14 cellular contexts compared by ENCODE assay signal in genomic region chr2:69628325-69629038, GRCh38. TPM values are rescaled to one million over a fixed set of nuclear protein-coding genes. Genes with fewer than 3 reads are reported as not detected.
DNase-seq lines count a peak whose midpoint lies in the region; ATAC-seq and TF ChIP-seq lines count a peak whose summit lies in the region.
"Had no signal": no experiment of that assay in that cellular context is flagged by ENCODE, and none has a peak within 500 bp of the region (broad histone marks: within the 10 kb centered on the region; RNA-seq: fewer than 3 reads in every experiment).

No MANE protein-coding gene starts in this region.

- no peak overlapping the region for H3K4me3 Mint-ChIP-seq in activated CD4-positive, alpha-beta T cell treated with anti-CD3 and anti-CD28 coated beads, Interleukin-2, amount 10 ng/mL, durations not matched to agents 24 days and 14 days
- H3K4me3 Mint-ChIP-seq in stimulated activated memory B cell treated with anti-CD40 and anti-IgM and Interleukin-4, amounts not matched to agents 10 μg/mL and 1 μg/mL and 100 μg/mL, for 72 hours: no peak overlapping the region
- no peak overlapping the region for H3K4me3 Mint-ChIP-seq in CD14-positive monocyte

- H3K27me3 Mint-ChIP-seq in activated CD4-positive, alpha-beta T cell treated with anti-CD3 and anti-CD28 coated beads, Interleukin-2, amount 10 ng/mL, durations not matched to agents 24 days and 14 days: no peaks in the 10 kb centered on the region
- H3K27me3 Mint-ChIP-seq in stimulated activated memory B cell treated with anti-CD40 and anti-IgM and Interleukin-4, amounts not matched to agents 10 μg/mL and 1 μg/mL and 100 μg/mL, for 72 hours: no peaks in the 10 kb centered on the region
- no peaks in the 10 kb centered on the region for H3K27me3 Mint-ChIP-seq in CD14-positive monocyte (ENCODE audit: low read depth in 3 of 3)

- no peaks in the 10 kb centered on the region for H3K9me3 Mint-ChIP-seq in activated CD4-positive, alpha-beta T cell treated with anti-CD3 and anti-CD28 coated beads, Interleukin-2, amount 10 ng/mL, durations not matched to agents 24 days and 14 days
- no peaks in the 10 kb centered on the region for H3K9me3 Mint-ChIP-seq in stimulated activated memory B cell treated with anti-CD40 and anti-IgM and Interleukin-4, amounts not matched to agents 10 μg/mL and 1 μg/mL and 100 μg/mL, for 72 hours
- H3K9me3 Mint-ChIP-seq in CD14-positive monocyte: no peaks in the 10 kb centered on the region

- H3K4me1 Mint-ChIP-seq in activated CD4-positive, alpha-beta T cell treated with anti-CD3 and anti-CD28 coated beads, Interleukin-2, amount 10 ng/mL, durations not matched to agents 24 days and 14 days: peaks cover 16% of the 10 kb centered on the region
- H3K4me1 Mint-ChIP-seq in stimulated activated memory B cell treated with anti-CD40 and anti-IgM and Interleukin-4, amounts not matched to agents 10 μg/mL and 1 μg/mL and 100 μg/mL, for 72 hours: no peaks in the 10 kb centered on the region
- peaks cover 17% of the 10 kb centered on the region for H3K4me1 Mint-ChIP-seq in CD14-positive monocyte

- H3K36me3 Mint-ChIP-seq in activated CD4-positive, alpha-beta T cell treated with anti-CD3 and anti-CD28 coated beads, Interleukin-2, amount 10 ng/mL, durations not matched to agents 24 days and 14 days (ENCODE audit: low read depth): peaks cover 14% of the 10 kb centered on the region
- no peaks in the 10 kb centered on the region for H3K36me3 Mint-ChIP-seq in stimulated activated memory B cell treated with anti-CD40 and anti-IgM and Interleukin-4, amounts not matched to agents 10 μg/mL and 1 μg/mL and 100 μg/mL, for 72 hours
- peaks cover 0 to 6% of the 10 kb centered on the region in 2 donors for H3K36me3 Mint-ChIP-seq in CD14-positive monocyte

- no peak for TF ChIP-seq POLR2A in NB4 (IDR thresholded peaks at IDR 0.05; ENCODE audit: extremely low read depth, insufficient read length)

- intact Hi-C loops in activated CD4-positive, alpha-beta T cell treated with anti-CD3 and anti-CD28 coated beads, Interleukin-2, amount 10 ng/mL, durations not matched to agents 24 days and 14 days (cut with micrococcal nuclease): loop anchor here (1.0 to 5.0 kb wide), 5 partner anchors 9 to 191 kb away; partner anchors contain the start of gene NFU1
- intact Hi-C loops in CD14-positive monocyte (cut with micrococcal nuclease): no loop called here

- peak; percentile 54 for ATAC-seq in stimulated activated memory B cell treated with anti-CD40 and anti-IgM and Interleukin-4, amounts not matched to agents 10 μg/mL and 1 μg/mL and 100 μg/mL, for 72 hours
- ATAC-seq in HG02623 (IDR thresholded peaks at IDR 0.05; ENCODE audit: unreplicated experiment): no peak
- ATAC-seq: foreskin keratinocyte had no signal

- no peak for TF ChIP-seq CTCF in NB4 (IDR thresholded peaks at IDR 0.05; ENCODE audit: low read depth, low read length)
- no peak for TF ChIP-seq CTCF in CD14-positive monocyte (IDR thresholded peaks at IDR 0.05)

- peak; percentile 71 for DNase-seq in activated CD4-positive, alpha-beta T cell treated with anti-CD3 and anti-CD28 coated beads, Interleukin-2, amount 10 ng/mL, durations not matched to agents 24 days and 14 days
- no peak for DNase-seq in activated CD4-positive, alpha-beta T cell treated with anti-CD3 and anti-CD28 coated beads, Interleukin-2, amount 50 U/mL, for 48 hours
- DNase-seq in NB4 (ENCODE audit: low read depth) (peak; percentile 75), NCI-H1048 (lab: John Stamatoyannopoulos, UW) (no peak), CD14-positive monocyte (ENCODE audit: low spot score) (no peak)
- DNase-seq in activated CD8-positive, alpha-beta memory T cell treated with anti-CD3 and anti-CD28 coated beads, Interleukin-2, amount 50 U/mL, for 4 hours: peak; percentile 24
- DNase-seq: activated naive CD4-positive, alpha-beta T cell treated with anti-CD3 and anti-CD28 coated beads, Interleukin-2, amount 50 U/mL, for 16 hours; foreskin keratinocyte; HCEC 1CT; NCI-H2171; occipital lobe had no signal

- H3K27ac Mint-ChIP-seq in activated CD4-positive, alpha-beta T cell treated with anti-CD3 and anti-CD28 coated beads, Interleukin-2, amount 10 ng/mL, durations not matched to agents 24 days and 14 days: no peak overlapping the region
- no peak overlapping the region for H3K27ac Mint-ChIP-seq in stimulated activated memory B cell treated with anti-CD40 and anti-IgM and Interleukin-4, amounts not matched to agents 10 μg/mL and 1 μg/mL and 100 μg/mL, for 72 hours
- peak overlapping the region in 3 of 7 donors; percentile 20 to 61 (median 27) for H3K27ac Mint-ChIP-seq in CD14-positive monocyte

- H3K4me3 ChIP-seq in NB4 (ENCODE audit: low read depth, low read length): no peak overlapping the region
- H3K4me3 ChIP-seq: cardiac muscle cell had no signal

RNA-seq across cellular contexts. Expression of gene AAK1, which starts 15.1 kb away (rescaled TPM):
- 81.7 and 86.0 TPM in 2 replicates for total RNA-seq in activated CD4-positive, alpha-beta T cell treated with anti-CD3 and anti-CD28 coated beads, Interleukin-2, amount 10 ng/mL, durations not matched to agents 24 days and 14 days
- 10 to 100 TPM in 1 of 2 donors, 1 to 10 TPM in 1; 9.8 to 10.8 TPM for polyA plus RNA-seq in CD14-positive monocyte

Comparison
In these comparisons a context has a peak if more than half of its experiments do, and no peak if none do; other contexts are left out.
1. DNase-seq: peak in activated CD4-positive, alpha-beta T cell treated with anti-CD3 and anti-CD28 coated beads, Interleukin-2, amount 10 ng/mL, durations not matched to agents 24 days and 14 days (single experiment), NB4 (single experiment) and activated CD8-positive, alpha-beta memory T cell treated with anti-CD3 and anti-CD28 coated beads, Interleukin-2, amount 50 U/mL, for 4 hours (single experiment); none in activated CD4-positive, alpha-beta T cell treated with anti-CD3 and anti-CD28 coated beads, Interleukin-2, amount 50 U/mL, for 48 hours (0 of 2), NCI-H1048 (single experiment) and CD14-positive monocyte (single experiment).